13 cellular contexts compared by ENCODE assay signal in the genomic region with DNA sequence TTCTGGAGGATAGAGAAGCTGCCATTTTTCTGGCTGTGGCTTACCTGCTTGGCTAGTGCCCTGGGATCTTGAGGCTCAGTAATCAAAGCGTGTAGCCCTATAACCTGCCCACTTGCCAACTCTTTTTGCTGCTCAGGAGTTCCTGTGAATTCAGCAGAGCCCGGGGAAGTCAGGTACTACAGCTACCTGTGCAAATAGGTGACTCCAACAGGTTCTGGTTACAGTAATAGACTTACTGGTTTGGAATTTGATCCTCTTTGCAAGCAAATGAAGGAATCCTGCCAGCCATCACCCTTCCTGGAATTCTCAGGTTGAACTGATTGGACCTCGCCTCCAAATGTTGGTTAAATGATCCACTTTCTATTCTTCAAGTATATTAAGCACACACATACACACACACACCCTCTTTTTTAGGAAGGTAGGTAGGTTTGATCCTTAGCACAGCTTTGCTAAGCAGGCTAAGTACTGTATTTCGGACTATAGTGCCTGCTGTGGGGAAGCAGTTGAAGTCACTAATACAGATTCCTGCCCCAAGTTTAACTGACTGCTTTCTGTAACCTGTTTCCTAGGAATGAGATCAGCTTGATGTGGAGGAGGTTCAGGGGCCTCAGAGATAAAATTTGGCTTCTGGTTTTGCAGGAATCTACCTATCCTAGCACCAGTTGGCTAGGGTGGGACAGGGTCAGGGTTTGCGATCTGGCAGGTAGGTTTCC. TPM values are rescaled to one million over a fixed set of nuclear protein-coding genes. Genes with fewer than 3 reads are reported as not detected.
DNase-seq lines count a peak whose midpoint lies in the region; ATAC-seq, FAIRE-seq and TF ChIP-seq lines count a peak whose summit lies in the region.
"Had no signal": no experiment of that assay in that cellular context is flagged by ENCODE, and none has a peak within 500 bp of the region (broad histone marks: within the 10 kb centered on the region; RNA-seq: fewer than 3 reads in every experiment).

No MANE protein-coding gene starts in this region.

- peaks cover 19% of the 10 kb centered on the region for H3K79me2 ChIP-seq in K562 (ENCODE audit: control insufficient read depth, insufficient read depth, low read length)

- peak overlapping the region; percentile 95 for H3K4me3 Mint-ChIP-seq in activated T-cell treated with anti-CD3 and anti-CD28 coated beads, Interleukin-2, amount 50 U/mL, for 4 hours
- peak overlapping the region; percentile 88 for H3K4me3 Mint-ChIP-seq in stimulated activated effector memory CD8-positive, alpha-beta T cell treated with anti-CD3 and anti-CD28 coated beads, Interleukin-12 subunit alpha, Interleukin-12 subunit beta, amount 100 ng/mL, for 72 hours

- no peak for DNase-seq in activated T-cell treated with anti-CD3 and anti-CD28 coated beads, Interleukin-2, amount 50 U/mL, for 4 hours
- no peak for DNase-seq in activated T-cell treated with anti-CD3 and anti-CD28 coated beads, Interleukin-2, amount 50 U/mL, for 48 hours
- DNase-seq in NT2/D1 (ENCODE audit: low read depth, low spot score) (no peak), K562 (ENCODE audit: extremely low read depth in 1 of 4, low spot score in 3 of 4) (no peak), ecto neural progenitor cell (ENCODE audit: low spot score) (no peak), lower lobe of right lung (no peak)
- DNase-seq in stimulated activated effector memory CD8-positive, alpha-beta T cell treated with anti-CD3 and anti-CD28 coated beads, Interleukin-12 subunit alpha, Interleukin-12 subunit beta, amount 100 ng/mL, for 72 hours (ENCODE audit: low spot score in 2 of 2), result no peak
- DNase-seq in effector memory CD4-positive, alpha-beta T cell, result no peak
- DNase-seq: amniotic stem cell, cortex of kidney, DMS79 treated with DMSO at 0.1 percent for 48 hours, psoas muscle, T1000 had no signal

- no peaks in the 10 kb centered on the region for H3K27me3 Mint-ChIP-seq in activated T-cell treated with anti-CD3 and anti-CD28 coated beads, Interleukin-2, amount 50 U/mL, for 4 hours (ENCODE audit: low read depth)

- H3K27me3 ChIP-seq in NT2/D1 (ENCODE audit: insufficient read depth, insufficient read length), result no peaks in the 10 kb centered on the region
- H3K27me3 ChIP-seq in K562 (ENCODE audit: control insufficient read depth in 2 of 2, insufficient read depth in 2 of 2, low read length in 2 of 2), result no peaks in the 10 kb centered on the region
- no peaks in the 10 kb centered on the region for H3K27me3 ChIP-seq in effector memory CD4-positive, alpha-beta T cell (replicated peaks; ENCODE audit: control insufficient read depth, insufficient read depth, low read length, poor library complexity, severe bottlenecking)
- H3K27me3 ChIP-seq in lower lobe of right lung (ENCODE audit: low read depth), result no peaks in the 10 kb centered on the region

- H3K4me3 ChIP-seq in NT2/D1 (ENCODE audit: insufficient read length, low read depth), result no peak overlapping the region
- no peak overlapping the region for H3K4me3 ChIP-seq in K562
- no peak overlapping the region for H3K4me3 ChIP-seq in effector memory CD4-positive, alpha-beta T cell (ENCODE audit: insufficient read depth, low read depth, low read length, poor library complexity, severe bottlenecking)
- H3K4me3 ChIP-seq in lower lobe of right lung, result no peak overlapping the region
- H3K4me3 ChIP-seq: psoas muscle had no signal

- no TSS peak for BruUV-seq in K562 (replicated peaks; lab: Mats Ljungman, UMichigan)

- WGBS in K562 (ENCODE audit: insufficient coverage, low coverage, missing lambda C conversion rate), result 90% methylated on average over 5 of the region's 5 CpGs

- H4K20me1 ChIP-seq in K562 (replicated peaks; ENCODE audit: control insufficient read depth, insufficient read depth, low read length), result no peaks in the 10 kb centered on the region

- H3K27ac ChIP-seq in K562 (ENCODE audit: extremely low read depth, low read depth, low read length) (no peak overlapping the region), lower lobe of right lung (no peak overlapping the region)
- H3K27ac ChIP-seq in effector memory CD4-positive, alpha-beta T cell (ENCODE audit: insufficient read depth, low read length, poor library complexity, severe bottlenecking), result no peak overlapping the region
- H3K27ac ChIP-seq: psoas muscle had no signal

- TF ChIP-seq POLR2A in K562 (conservative IDR thresholded peaks at IDR 0.05), result no peak

- ATAC-seq in activated T-cell treated with anti-CD3 and anti-CD28 coated beads, Interleukin-2, amount 50 U/mL, for 4 hours, result no peak
- ATAC-seq in K562 (no peak), lower lobe of right lung (no peak)
- ATAC-seq in stimulated activated effector memory CD8-positive, alpha-beta T cell treated with anti-CD3 and anti-CD28 coated beads, Interleukin-12 subunit alpha, Interleukin-12 subunit beta, amount 100 ng/mL, for 72 hours, result no peak
- ATAC-seq: psoas muscle had no signal

- no peak for TF ChIP-seq EP300 in K562 (IDR thresholded peaks at IDR 0.05; ENCODE audit: low read length)

- no peak overlapping the region for H3K4me2 ChIP-seq in K562 (ENCODE audit: insufficient read depth, low read length)

- CTCF ChIA-PET in K562 (lab: Yijun Ruan, JAX; ENCODE audit: low intra/inter-chr PET ratio), result interaction anchor here (0.6 kb wide), 1 partner anchor 178 kb away, joined by 4 read pairs; no protein-coding TSS in a partner anchor

- intact Hi-C loops in K562 (cut with micrococcal nuclease), result no loop called here
- intact Hi-C loops in lower lobe of right lung (cut with DNase I), result loop anchor here (5.0 kb wide), 1 partner anchor 182 kb away; no protein-coding TSS in a partner anchor

- H3K9ac ChIP-seq in NT2/D1 (ENCODE audit: insufficient read length, low read depth), result peak overlapping the region; percentile 62
- peak overlapping the region; percentile 21 to 31; a peak in 2 of 4 replicates for H3K9ac ChIP-seq in K562 (ENCODE audit: insufficient read depth in 1 of 2, low read depth in 2 of 2, low read length in 2 of 2)

- H3K36me3 Mint-ChIP-seq in activated T-cell treated with anti-CD3 and anti-CD28 coated beads, Interleukin-2, amount 50 U/mL, for 4 hours (ENCODE audit: insufficient read depth), result peaks cover 2% of the 10 kb centered on the region
- H3K36me3 Mint-ChIP-seq in stimulated activated effector memory CD8-positive, alpha-beta T cell treated with anti-CD3 and anti-CD28 coated beads, Interleukin-12 subunit alpha, Interleukin-12 subunit beta, amount 100 ng/mL, for 72 hours, result peaks cover 24% of the 10 kb centered on the region

- peaks cover 21% of the 10 kb centered on the region for H3K4me1 Mint-ChIP-seq in activated T-cell treated with anti-CD3 and anti-CD28 coated beads, Interleukin-2, amount 50 U/mL, for 4 hours (ENCODE audit: low read depth)
- H3K4me1 Mint-ChIP-seq in stimulated activated effector memory CD8-positive, alpha-beta T cell treated with anti-CD3 and anti-CD28 coated beads, Interleukin-12 subunit alpha, Interleukin-12 subunit beta, amount 100 ng/mL, for 72 hours, result peaks cover 34% of the 10 kb centered on the region

- in situ Hi-C loops in K562 (cut with MboI), result loop anchor here (5.0 to 10.0 kb wide), 3 partner anchors 177 to 649 kb away; partner anchors contain the start of gene C15orf39

- H3K4me1 ChIP-seq in NT2/D1 (ENCODE audit: insufficient read depth, insufficient read length) (peaks cover 17% of the 10 kb centered on the region), K562 (replicated peaks in 1 of 2; ENCODE audit: control insufficient read depth in 2 of 2, insufficient read depth in 2 of 2, low read length in 2 of 2) (peaks cover 25 to 33% of the 10 kb centered on the region in 2 experiments; a peak in 4 of 5 replicates), lower lobe of right lung (peaks cover 38% of the 10 kb centered on the region)
- peaks cover 14% of the 10 kb centered on the region for H3K4me1 ChIP-seq in effector memory CD4-positive, alpha-beta T cell (ENCODE audit: control insufficient read depth, insufficient read depth, low read length, poor library complexity, severe bottlenecking)

- POLR2A ChIA-PET in K562 (lab: Yijun Ruan, JAX), result interaction anchor here (0.6 to 1.6 kb wide), 5 partner anchors 12 to 186 kb away, joined by 3 to 7 read pairs (median 4); partner anchors contain the start of gene C15orf39

- H3K9me3 ChIP-seq in NT2/D1 (ENCODE audit: insufficient read depth, low read length) (no peaks in the 10 kb centered on the region), K562 (replicated peaks; ENCODE audit: control insufficient read depth, insufficient read depth, low read depth, low read length) (no peaks in the 10 kb centered on the region), lower lobe of right lung (no peaks in the 10 kb centered on the region)
- H3K9me3 ChIP-seq in effector memory CD4-positive, alpha-beta T cell (ENCODE audit: control insufficient read depth, low read length), result no peaks in the 10 kb centered on the region
- H3K9me3 ChIP-seq: psoas muscle had no signal

- no peak overlapping the region for H2AFZ ChIP-seq in K562 (ENCODE audit: low read depth, low read length)

- no peak for FAIRE-seq in K562 (lab: Jason Lieb, UNC)

- peak overlapping the region; percentile 98 for H3K27ac Mint-ChIP-seq in stimulated activated effector memory CD8-positive, alpha-beta T cell treated with anti-CD3 and anti-CD28 coated beads, Interleukin-12 subunit alpha, Interleukin-12 subunit beta, amount 100 ng/mL, for 72 hours

- H3K36me3 ChIP-seq in NT2/D1 (ENCODE audit: insufficient read depth, insufficient read length, low read length) (peaks cover 48% of the 10 kb centered on the region), K562 (ENCODE audit: control insufficient read depth, insufficient read depth, low read length) (peaks cover 15% of the 10 kb centered on the region), lower lobe of right lung (no peaks in the 10 kb centered on the region)
- peaks cover 2% of the 10 kb centered on the region for H3K36me3 ChIP-seq in effector memory CD4-positive, alpha-beta T cell (ENCODE audit: control insufficient read depth, insufficient read depth, low read length)

- no peak for TF ChIP-seq RAD21 in K562 (CRISPR knock-in tag; conservative IDR thresholded peaks at IDR 0.05 in 1 of 2, IDR thresholded peaks at IDR 0.05 in 1 of 2)

- H3K9me1 ChIP-seq in K562 (ENCODE audit: control insufficient read depth, insufficient read depth, low read length), result no peaks in the 10 kb centered on the region

- no peaks in the 10 kb centered on the region for H3K9me3 Mint-ChIP-seq in activated T-cell treated with anti-CD3 and anti-CD28 coated beads, Interleukin-2, amount 50 U/mL, for 4 hours
- no peaks in the 10 kb centered on the region for H3K9me3 Mint-ChIP-seq in stimulated activated effector memory CD8-positive, alpha-beta T cell treated with anti-CD3 and anti-CD28 coated beads, Interleukin-12 subunit alpha, Interleukin-12 subunit beta, amount 100 ng/mL, for 72 hours

- no peak for TF ChIP-seq CTCF in K562 (IDR thresholded peaks at IDR 0.05 in 2 of 3, conservative IDR thresholded peaks at IDR 0.05 in 1 of 3; ENCODE audit: insufficient read depth in 2 of 3, low read depth in 1 of 3, low read length in 3 of 3)
- no peak for TF ChIP-seq CTCF in lower lobe of right lung (IDR thresholded peaks at IDR 0.05)

RNA-seq across cellular contexts. Expression of gene PPCDC, which starts 2.3 kb away (rescaled TPM):
- total RNA-seq in activated T-cell treated with anti-CD3 and anti-CD28 coated beads, Interleukin-2, amount 50 U/mL, for 4 hours, result 10 to 100 TPM; 15.4 to 17.9 (median 17.8) TPM
- total RNA-seq in K562 (2011; cell fraction: chromatin; rRNA removed; ENCODE audit: low replicate concordance), result 20.0 and 54.1 TPM in 2 replicates
- total RNA-seq in K562 (2011; cell fraction: nucleolus; rRNA removed), result 31.7 TPM in 2 replicates
- 24.1 and 30.8 TPM in 2 replicates for total RNA-seq in K562 (2011; cell fraction: nucleoplasm; rRNA removed)
- total RNA-seq in K562 (2014; rRNA removed) (16.3 and 17.1 TPM in 2 replicates), K562 (2014; rRNA removed; fragmentation: Illumina TruSeq; extraction: Trizol) (6.4 and 10.9 TPM in 2 replicates), K562 (2015; rRNA removed; fragmentation: Illumina TruSeq; extraction: Trizol) (9.7 and 13.5 TPM in 2 replicates), K562 (2021) (15.2 and 16.7 TPM in 2 replicates), lower lobe of right lung (11.2 TPM)
- polyA plus RNA-seq in K562 (2011; rRNA removed) (16.7 and 17.9 TPM in 2 replicates), K562 (2014; fragmentation: Illumina TruSeq; extraction: Trizol) (21.7 and 24.9 TPM in 2 replicates), K562 (2014; fragmentation: Nextera tagmentation; extraction: Ambion mirVana) (10 to 100 TPM; 50.0 to 53.6 TPM), K562 (2014; rRNA removed) (34.8 and 41.6 TPM in 2 replicates)
- 26.9 and 55.6 TPM in 2 replicates for polyA plus RNA-seq in K562 (2011; cell fraction: cytosol; rRNA removed)
- 22.7 and 31.8 TPM in 2 replicates for polyA plus RNA-seq in K562 (2011; cell fraction: nucleus; rRNA removed)
- 11.4 and 15.7 TPM in 2 replicates for polyA plus RNA-seq in K562 (2012)
- 6.7 and 7.8 TPM in 2 replicates for polyA minus RNA-seq in K562 (2011; rRNA and poly(A)+ RNA removed)
- 6.4 and 9.0 TPM in 2 replicates for polyA minus RNA-seq in K562 (2011; cell fraction: cytosol; rRNA and poly(A)+ RNA removed)
- 12.3 and 15.2 TPM in 2 replicates for polyA minus RNA-seq in K562 (2011; cell fraction: nucleus; rRNA and poly(A)+ RNA removed)

RNA-seq across cellular contexts. Expression of gene SCAMP5, which starts 30.3 kb away (rescaled TPM):
- total RNA-seq in activated T-cell treated with anti-CD3 and anti-CD28 coated beads, Interleukin-2, amount 50 U/mL, for 4 hours, result 1 to 10 TPM in 2 of 3 donors, under 1 TPM in 1; 0.90 to 6.7 (median 1.8) TPM
- total RNA-seq in K562 (2011; cell fraction: chromatin; rRNA removed; ENCODE audit: low replicate concordance), result not detected in 2 replicates
- total RNA-seq in K562 (2011; cell fraction: nucleolus; rRNA removed), result 0.33 TPM in 1 of 2 replicates, not detected in the other
- total RNA-seq in K562 (2011; cell fraction: nucleoplasm; rRNA removed), result not detected in 2 replicates
- not detected in 2 replicates for total RNA-seq in K562 (2014; rRNA removed)
- not detected in 2 replicates for total RNA-seq in K562 (2014; rRNA removed; fragmentation: Illumina TruSeq; extraction: Trizol)
- total RNA-seq in K562 (2015; rRNA removed; fragmentation: Illumina TruSeq; extraction: Trizol), result 0.08 and 0.11 TPM in 2 replicates
- total RNA-seq in K562 (2021), result 0.27 and 0.31 TPM in 2 replicates
- 0.24 and 0.29 TPM in 2 replicates for polyA plus RNA-seq in K562 (2011; rRNA removed)
- 0.15 and 0.18 TPM in 2 replicates for polyA plus RNA-seq in K562 (2011; cell fraction: cytosol; rRNA removed)
- polyA plus RNA-seq in K562 (2011; cell fraction: nucleus; rRNA removed), result 0.14 and 0.15 TPM in 2 replicates
- 0.14 and 0.21 TPM in 2 replicates for polyA plus RNA-seq in K562 (2012)
- polyA plus RNA-seq in K562 (2014; fragmentation: Illumina TruSeq; extraction: Trizol), result 0.09 and 0.15 TPM in 2 replicates
- polyA plus RNA-seq in K562 (2014; fragmentation: Nextera tagmentation; extraction: Ambion mirVana), result not detected
- not detected in 2 replicates for polyA plus RNA-seq in K562 (2014; rRNA removed)
- 0.11 and 0.42 TPM in 2 replicates for polyA minus RNA-seq in K562 (2011; rRNA and poly(A)+ RNA removed)
- polyA minus RNA-seq in K562 (2011; cell fraction: cytosol; rRNA and poly(A)+ RNA removed), result not detected in 2 replicates
- polyA minus RNA-seq in K562 (2011; cell fraction: nucleus; rRNA and poly(A)+ RNA removed), result not detected in 2 replicates
- total RNA-seq in lower lobe of right lung, result 1.9 TPM
